ENCODE assay signal across 16 cellular contexts in genomic region chr2:144480257-144480656, GRCh38. TPM values are rescaled to one million over a fixed set of nuclear protein-coding genes. Genes with fewer than 3 reads are reported as not detected.
DNase-seq lines count a peak whose midpoint lies in the region; ATAC-seq, FAIRE-seq and TF ChIP-seq lines count a peak whose summit lies in the region.
"Had no signal": no experiment of that assay in that cellular context is flagged by ENCODE, and none has a peak within 500 bp of the region (broad histone marks: within the 10 kb centered on the region; RNA-seq: fewer than 3 reads in every experiment).

No MANE protein-coding gene starts in this region.

- FAIRE-seq in H54 (lab: Jason Lieb, UNC): peak; percentile 36

- peaks cover 97% of the 10 kb centered on the region for H3K4me1 ChIP-seq in left ventricle myocardium inferior
- peaks cover 10 to 11% of the 10 kb centered on the region in 2 experiments for H3K4me1 ChIP-seq in trophoblast cell (ENCODE audit: control insufficient read depth in 1 of 2, insufficient read depth in 2 of 2, low read length in 2 of 2)

- H4K12ac ChIP-seq in trophoblast cell (ENCODE audit: low read depth, low read length): no peak overlapping the region

- no peak overlapping the region for H4K91ac ChIP-seq in trophoblast cell (ENCODE audit: low read depth, low read length)

- no CpG with 5 or more reads among the region's 1 CpG for WGBS in trophoblast cell (ENCODE audit: extremely low coverage, insufficient coverage, insufficient read length)

- peaks cover 3% of the 10 kb centered on the region for H3K27me3 Mint-ChIP-seq in brain

- H3K4me1 Mint-ChIP-seq in brain: peaks cover 97% of the 10 kb centered on the region
- H3K4me1 Mint-ChIP-seq: activated naive CD8-positive, alpha-beta T cell treated with anti-CD3 and anti-CD28 coated beads, Interleukin-2, amount 10 ng/mL, durations not matched to agents 7 days and 5 days had no signal

- no peak overlapping the region for H2BK12ac ChIP-seq in trophoblast cell (ENCODE audit: low read length)

- H3K9me3 Mint-ChIP-seq in brain: peaks cover 0 to 2% (median 0%) of the 10 kb centered on the region in 5 experiments
- H3K9me3 Mint-ChIP-seq: activated naive CD8-positive, alpha-beta T cell treated with anti-CD3 and anti-CD28 coated beads, Interleukin-2, amount 10 ng/mL, durations not matched to agents 7 days and 5 days; CD14-positive monocyte had no signal

- H3K27ac Mint-ChIP-seq in brain: peak overlapping the region; percentile 14 to 69 (median 22)
- H3K27ac Mint-ChIP-seq: activated naive CD8-positive, alpha-beta T cell treated with anti-CD3 and anti-CD28 coated beads, Interleukin-2, amount 10 ng/mL, durations not matched to agents 7 days and 5 days had no signal

- TF ChIP-seq POLR2A in H54 (IDR thresholded peaks at IDR 0.05; ENCODE audit: low read depth, low read length): no peak

- H3K4me3 ChIP-seq in left ventricle myocardium inferior: no peak overlapping the region
- no peak overlapping the region for H3K4me3 ChIP-seq in trophoblast cell (ENCODE audit: low read depth, low read length)
- H3K4me3 ChIP-seq: psoas muscle had no signal

- H3K23ac ChIP-seq in trophoblast cell (ENCODE audit: low read length): no peak overlapping the region

- ATAC-seq in HG03442 (IDR thresholded peaks at IDR 0.05; ENCODE audit: unreplicated experiment): no peak
- ATAC-seq: psoas muscle; stimulated activated naive CD8-positive, alpha-beta T cell treated with anti-CD3 and anti-CD28 coated beads, Interleukin-15, Interleukin-2, amounts not matched to agents 100 U/mL and 50 U/mL, for 24 hours had no signal

- peaks cover 11% of the 10 kb centered on the region for H3K79me1 ChIP-seq in trophoblast cell (ENCODE audit: low read length)

- DNase-seq in H54 (ENCODE audit: insufficient read length, low spot score): no peak
- DNase-seq in left ventricle myocardium inferior: no peak
- DNase-seq in trophoblast cell: peak in 1 of 2 donors; percentile 23
- DNase-seq in AML-193 (lab: John Stamatoyannopoulos, UW): no peak
- DNase-seq in T1000 (lab: John Stamatoyannopoulos, UW): no peak
- DNase-seq in stimulated activated CD4-positive, alpha-beta T cell treated with anti-CD3 and anti-CD28 coated beads, Interleukin-4, amount 100 ng/mL, for 4 hours: no peak
- DNase-seq: activated CD8-positive, alpha-beta memory T cell treated with anti-CD3 and anti-CD28 coated beads, Interleukin-2, amount 50 U/mL, for 48 hours; activated naive CD8-positive, alpha-beta T cell treated with anti-CD3 and anti-CD28 coated beads, Interleukin-2, amount 10 ng/mL, durations not matched to agents 7 days and 5 days; GF-D8; NCI-H2029; NCI-H748 treated with DMSO at 0.1 percent for 48 hours; psoas muscle; stimulated activated naive CD8-positive, alpha-beta T cell treated with anti-CD3 and anti-CD28 coated beads, Interleukin-15, Interleukin-2, amounts not matched to agents 100 U/mL and 50 U/mL, for 24 hours had no signal

- no peak overlapping the region for H3K4me2 ChIP-seq in trophoblast cell (ENCODE audit: low read length)

- H3K9ac ChIP-seq in trophoblast cell (ENCODE audit: low read length): no peak overlapping the region

- no peaks in the 10 kb centered on the region for H3K9me3 ChIP-seq in left ventricle myocardium inferior (replicated peaks)
- no peaks in the 10 kb centered on the region for H3K9me3 ChIP-seq in trophoblast cell (ENCODE audit: insufficient read depth, low read depth, low read length)
- H3K9me3 ChIP-seq: psoas muscle had no signal

- H2BK120ac ChIP-seq in trophoblast cell (ENCODE audit: insufficient read depth, low read length, poor library complexity): no peak overlapping the region

- H3K4ac ChIP-seq in trophoblast cell (ENCODE audit: low read depth, low read length): no peak overlapping the region

- H2AK5ac ChIP-seq in trophoblast cell (ENCODE audit: low read length): no peak overlapping the region

- H3K36me3 ChIP-seq in left ventricle myocardium inferior: no peaks in the 10 kb centered on the region
- H3K36me3 ChIP-seq in trophoblast cell (ENCODE audit: control insufficient read depth in 1 of 2, insufficient read depth in 2 of 2, low read length in 2 of 2): no peaks in the 10 kb centered on the region

- peak overlapping the region in 3 of 5 experiments; percentile 16 to 45 (median 26) for H3K4me3 Mint-ChIP-seq in brain
- H3K4me3 Mint-ChIP-seq: activated naive CD8-positive, alpha-beta T cell treated with anti-CD3 and anti-CD28 coated beads, Interleukin-2, amount 10 ng/mL, durations not matched to agents 7 days and 5 days; CD14-positive monocyte had no signal

- no peak overlapping the region for H3K18ac ChIP-seq in trophoblast cell (ENCODE audit: low read length)

- no peak overlapping the region for H2AFZ ChIP-seq in trophoblast cell (ENCODE audit: insufficient read depth, low read length, poor library complexity)

- TF ChIP-seq CTCF in brain (conservative IDR thresholded peaks at IDR 0.05): no peak
- TF ChIP-seq CTCF in left ventricle myocardium inferior (IDR thresholded peaks at IDR 0.05; ENCODE audit: borderline replicate concordance): no peak

- H3K27ac ChIP-seq in left ventricle myocardium inferior (replicated peaks) (peak overlapping the region; percentile 74), trophoblast cell (ENCODE audit: low read depth, low read length) (peak overlapping the region; percentile 26)
- H3K27ac ChIP-seq: psoas muscle had no signal

- intact Hi-C loops in left ventricle myocardium inferior (cut with micrococcal nuclease): no loop called here

- H3K36me3 Mint-ChIP-seq in brain: peaks cover 40% of the 10 kb centered on the region

- no peak overlapping the region for H2BK5ac ChIP-seq in trophoblast cell (ENCODE audit: low read depth, low read length, poor library complexity)

- no peak overlapping the region for H3K14ac ChIP-seq in trophoblast cell (ENCODE audit: low read length)

- H4K8ac ChIP-seq in trophoblast cell (ENCODE audit: low read depth, low read length): no peak overlapping the region

- no peaks in the 10 kb centered on the region for H3K27me3 ChIP-seq in left ventricle myocardium inferior (ENCODE audit: low read depth)
- H3K27me3 ChIP-seq in trophoblast cell (ENCODE audit: insufficient read depth, low read length): no peaks in the 10 kb centered on the region

- no peaks in the 10 kb centered on the region for H3K79me2 ChIP-seq in trophoblast cell (ENCODE audit: control insufficient read depth, insufficient read depth, low read length, poor library complexity)

RNA-seq across cellular contexts. Expression of gene ZEB2, which starts 39.7 kb away (rescaled TPM):
- polyA plus RNA-seq in brain (ENCODE audit: insufficient read depth, low read depth, low replicate concordance): 28.2 TPM
- 89.1 TPM for total RNA-seq in left ventricle myocardium inferior
- 4.0 and 4.4 TPM in 2 replicates for polyA plus RNA-seq in trophoblast cell (2013)
